ENCODE assay signal across 2 cellular contexts in the genomic region with DNA sequence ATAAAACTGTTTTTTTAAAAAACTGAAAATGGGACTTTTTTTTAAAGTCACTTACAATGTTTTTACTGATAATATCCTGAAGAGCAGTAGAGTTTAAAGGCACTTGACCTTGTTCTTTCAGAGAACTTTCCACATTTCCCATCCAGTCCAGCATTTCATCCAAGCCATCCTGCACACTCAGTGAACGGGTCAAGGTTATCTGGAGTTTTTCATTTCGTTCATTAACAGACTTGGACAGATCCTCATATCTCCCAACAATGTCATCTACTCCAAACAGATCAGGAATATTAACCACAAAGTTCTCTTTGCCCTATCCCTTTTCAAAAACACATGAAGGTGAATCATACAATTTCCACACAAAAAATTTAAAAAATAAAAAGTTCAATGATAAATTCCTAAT.
TF ChIP-seq lines count a peak whose summit lies in the region.

No MANE protein-coding gene starts in this region.

TF ChIP-seq in IMR-90, 13 proteins besides CTCF, POLR2A, EP300 and RAD21:
- TF ChIP-seq BHLHE40 (IDR thresholded peaks at IDR 0.05; ENCODE audit: low read depth, low read length) = no peak
- no peak for TF ChIP-seq MAZ (IDR thresholded peaks at IDR 0.05; ENCODE audit: borderline replicate concordance, low read depth, low read length)
- no peak for TF ChIP-seq RCOR1 (IDR thresholded peaks at IDR 0.05; ENCODE audit: insufficient replicate concordance, low read length)
- no peak for TF ChIP-seq CEBPB (IDR thresholded peaks at IDR 0.05; ENCODE audit: low read depth, low read length)
- no peak for TF ChIP-seq FOS (IDR thresholded peaks at IDR 0.05; ENCODE audit: low read depth, low read length)
- no peak for TF ChIP-seq NFE2L2 (IDR thresholded peaks at IDR 0.05; ENCODE audit: low read depth, low read length)
- TF ChIP-seq MXI1 (IDR thresholded peaks at IDR 0.05; ENCODE audit: borderline replicate concordance, low read depth, low read length) = no peak
- no peak for TF ChIP-seq RFX5 (IDR thresholded peaks at IDR 0.05; ENCODE audit: low read depth, low read length)
- no peak for TF ChIP-seq CHD1 (IDR thresholded peaks at IDR 0.05; ENCODE audit: low read depth, low read length)
- TF ChIP-seq, protein P1, sequence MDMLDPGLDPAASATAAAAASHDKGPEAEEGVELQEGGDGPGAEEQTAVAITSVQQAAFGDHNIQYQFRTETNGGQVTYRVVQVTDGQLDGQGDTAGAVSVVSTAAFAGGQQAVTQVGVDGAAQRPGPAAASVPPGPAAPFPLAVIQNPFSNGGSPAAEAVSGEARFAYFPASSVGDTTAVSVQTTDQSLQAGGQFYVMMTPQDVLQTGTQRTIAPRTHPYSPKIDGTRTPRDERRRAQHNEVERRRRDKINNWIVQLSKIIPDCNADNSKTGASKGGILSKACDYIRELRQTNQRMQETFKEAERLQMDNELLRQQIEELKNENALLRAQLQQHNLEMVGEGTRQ (IDR thresholded peaks at IDR 0.05; ENCODE audit: low read depth, low read length) = no peak
- no peak for TF ChIP-seq MAFK (IDR thresholded peaks at IDR 0.05; ENCODE audit: low read depth, low read length)
- no peak for TF ChIP-seq SMC3 (IDR thresholded peaks at IDR 0.05; ENCODE audit: low read depth, low read length)
- TF ChIP-seq, protein P2, sequence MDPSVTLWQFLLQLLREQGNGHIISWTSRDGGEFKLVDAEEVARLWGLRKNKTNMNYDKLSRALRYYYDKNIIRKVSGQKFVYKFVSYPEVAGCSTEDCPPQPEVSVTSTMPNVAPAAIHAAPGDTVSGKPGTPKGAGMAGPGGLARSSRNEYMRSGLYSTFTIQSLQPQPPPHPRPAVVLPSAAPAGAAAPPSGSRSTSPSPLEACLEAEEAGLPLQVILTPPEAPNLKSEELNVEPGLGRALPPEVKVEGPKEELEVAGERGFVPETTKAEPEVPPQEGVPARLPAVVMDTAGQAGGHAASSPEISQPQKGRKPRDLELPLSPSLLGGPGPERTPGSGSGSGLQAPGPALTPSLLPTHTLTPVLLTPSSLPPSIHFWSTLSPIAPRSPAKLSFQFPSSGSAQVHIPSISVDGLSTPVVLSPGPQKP (IDR thresholded peaks at IDR 0.05; ENCODE audit: borderline replicate concordance, low read depth, low read length) = no peak

TF ChIP-seq in SK-N-SH, 30 proteins besides CTCF, POLR2A, EP300 and RAD21:
- no peak for TF ChIP-seq ELF1 (IDR thresholded peaks at IDR 0.05)
- no peak for TF ChIP-seq FOXM1 (IDR thresholded peaks at IDR 0.05; ENCODE audit: low read depth)
- no peak for TF ChIP-seq YY1 (IDR thresholded peaks at IDR 0.05; ENCODE audit: low read depth)
- no peak for TF ChIP-seq MXI1 (IDR thresholded peaks at IDR 0.05; ENCODE audit: low read depth, low read length)
- TF ChIP-seq POLR2AphosphoS5 (IDR thresholded peaks at IDR 0.05; ENCODE audit: low read depth, low read length) = peak; percentile 30; the same call in 1 of the 2 replicates
- no peak for TF ChIP-seq EZH2phosphoT487 (IDR thresholded peaks at IDR 0.05; ENCODE audit: borderline replicate concordance, low read depth)
- TF ChIP-seq, protein P3, sequence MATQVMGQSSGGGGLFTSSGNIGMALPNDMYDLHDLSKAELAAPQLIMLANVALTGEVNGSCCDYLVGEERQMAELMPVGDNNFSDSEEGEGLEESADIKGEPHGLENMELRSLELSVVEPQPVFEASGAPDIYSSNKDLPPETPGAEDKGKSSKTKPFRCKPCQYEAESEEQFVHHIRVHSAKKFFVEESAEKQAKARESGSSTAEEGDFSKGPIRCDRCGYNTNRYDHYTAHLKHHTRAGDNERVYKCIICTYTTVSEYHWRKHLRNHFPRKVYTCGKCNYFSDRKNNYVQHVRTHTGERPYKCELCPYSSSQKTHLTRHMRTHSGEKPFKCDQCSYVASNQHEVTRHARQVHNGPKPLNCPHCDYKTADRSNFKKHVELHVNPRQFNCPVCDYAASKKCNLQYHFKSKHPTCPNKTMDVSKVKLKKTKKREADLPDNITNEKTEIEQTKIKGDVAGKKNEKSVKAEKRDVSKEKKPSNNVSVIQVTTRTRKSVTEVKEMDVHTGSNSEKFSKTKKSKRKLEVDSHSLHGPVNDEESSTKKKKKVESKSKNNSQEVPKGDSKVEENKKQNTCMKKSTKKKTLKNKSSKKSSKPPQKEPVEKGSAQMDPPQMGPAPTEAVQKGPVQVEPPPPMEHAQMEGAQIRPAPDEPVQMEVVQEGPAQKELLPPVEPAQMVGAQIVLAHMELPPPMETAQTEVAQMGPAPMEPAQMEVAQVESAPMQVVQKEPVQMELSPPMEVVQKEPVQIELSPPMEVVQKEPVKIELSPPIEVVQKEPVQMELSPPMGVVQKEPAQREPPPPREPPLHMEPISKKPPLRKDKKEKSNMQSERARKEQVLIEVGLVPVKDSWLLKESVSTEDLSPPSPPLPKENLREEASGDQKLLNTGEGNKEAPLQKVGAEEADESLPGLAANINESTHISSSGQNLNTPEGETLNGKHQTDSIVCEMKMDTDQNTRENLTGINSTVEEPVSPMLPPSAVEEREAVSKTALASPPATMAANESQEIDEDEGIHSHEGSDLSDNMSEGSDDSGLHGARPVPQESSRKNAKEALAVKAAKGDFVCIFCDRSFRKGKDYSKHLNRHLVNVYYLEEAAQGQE (IDR thresholded peaks at IDR 0.05; ENCODE audit: low read depth, low read length) = no peak
- TF ChIP-seq FOSL2 (IDR thresholded peaks at IDR 0.05; ENCODE audit: borderline replicate concordance, low read depth) = no peak
- TF ChIP-seq TEAD4 (IDR thresholded peaks at IDR 0.05; ENCODE audit: borderline replicate concordance, insufficient read depth) = 0 out of 2 replicates have a peak, but pooled peaks have one; percentile 3
- no peak for TF ChIP-seq RFX5 (IDR thresholded peaks at IDR 0.05; ENCODE audit: low read length)
- no peak for TF ChIP-seq NFIC (IDR thresholded peaks at IDR 0.05; ENCODE audit: borderline replicate concordance)
- TF ChIP-seq NRF1 (IDR thresholded peaks at IDR 0.05; ENCODE audit: low read depth, low read length) = no peak
- TF ChIP-seq, protein P4, sequence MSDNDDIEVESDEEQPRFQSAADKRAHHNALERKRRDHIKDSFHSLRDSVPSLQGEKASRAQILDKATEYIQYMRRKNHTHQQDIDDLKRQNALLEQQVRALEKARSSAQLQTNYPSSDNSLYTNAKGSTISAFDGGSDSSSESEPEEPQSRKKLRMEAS (IDR thresholded peaks at IDR 0.05; ENCODE audit: low read depth) = no peak
- TF ChIP-seq FOXJ3 (CRISPR knock-in tag; IDR thresholded peaks at IDR 0.05) = no peak
- TF ChIP-seq CHD2 (IDR thresholded peaks at IDR 0.05; ENCODE audit: low read length, partially characterized antibody) = no peak
- TF ChIP-seq MEF2A (IDR thresholded peaks at IDR 0.05; ENCODE audit: borderline replicate concordance, low read depth) = no peak
- TF ChIP-seq, protein P5, sequence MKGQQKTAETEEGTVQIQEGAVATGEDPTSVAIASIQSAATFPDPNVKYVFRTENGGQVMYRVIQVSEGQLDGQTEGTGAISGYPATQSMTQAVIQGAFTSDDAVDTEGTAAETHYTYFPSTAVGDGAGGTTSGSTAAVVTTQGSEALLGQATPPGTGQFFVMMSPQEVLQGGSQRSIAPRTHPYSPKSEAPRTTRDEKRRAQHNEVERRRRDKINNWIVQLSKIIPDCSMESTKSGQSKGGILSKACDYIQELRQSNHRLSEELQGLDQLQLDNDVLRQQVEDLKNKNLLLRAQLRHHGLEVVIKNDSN (IDR thresholded peaks at IDR 0.05; ENCODE audit: borderline replicate concordance, low read depth) = no peak
- 0 out of 2 replicates have a peak, but pooled peaks have one; percentile 37 for TF ChIP-seq RCOR1 (IDR thresholded peaks at IDR 0.05; ENCODE audit: low read length)
- peak; percentile 28 for TF ChIP-seq JUND (IDR thresholded peaks at IDR 0.05)
- no peak for TF ChIP-seq TAF1 (IDR thresholded peaks at IDR 0.05; ENCODE audit: borderline replicate concordance, low read depth, low read length)
- peak; percentile 85 for TF ChIP-seq TCF12 (IDR thresholded peaks at IDR 0.05)
- TF ChIP-seq, protein P6, sequence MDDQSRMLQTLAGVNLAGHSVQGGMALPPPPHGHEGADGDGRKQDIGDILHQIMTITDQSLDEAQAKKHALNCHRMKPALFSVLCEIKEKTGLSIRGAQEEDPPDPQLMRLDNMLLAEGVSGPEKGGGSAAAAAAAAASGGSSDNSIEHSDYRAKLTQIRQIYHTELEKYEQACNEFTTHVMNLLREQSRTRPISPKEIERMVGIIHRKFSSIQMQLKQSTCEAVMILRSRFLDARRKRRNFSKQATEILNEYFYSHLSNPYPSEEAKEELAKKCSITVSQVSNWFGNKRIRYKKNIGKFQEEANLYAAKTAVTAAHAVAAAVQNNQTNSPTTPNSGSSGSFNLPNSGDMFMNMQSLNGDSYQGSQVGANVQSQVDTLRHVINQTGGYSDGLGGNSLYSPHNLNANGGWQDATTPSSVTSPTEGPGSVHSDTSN (IDR thresholded peaks at IDR 0.05) = peak; percentile 81
- TF ChIP-seq, protein P7, sequence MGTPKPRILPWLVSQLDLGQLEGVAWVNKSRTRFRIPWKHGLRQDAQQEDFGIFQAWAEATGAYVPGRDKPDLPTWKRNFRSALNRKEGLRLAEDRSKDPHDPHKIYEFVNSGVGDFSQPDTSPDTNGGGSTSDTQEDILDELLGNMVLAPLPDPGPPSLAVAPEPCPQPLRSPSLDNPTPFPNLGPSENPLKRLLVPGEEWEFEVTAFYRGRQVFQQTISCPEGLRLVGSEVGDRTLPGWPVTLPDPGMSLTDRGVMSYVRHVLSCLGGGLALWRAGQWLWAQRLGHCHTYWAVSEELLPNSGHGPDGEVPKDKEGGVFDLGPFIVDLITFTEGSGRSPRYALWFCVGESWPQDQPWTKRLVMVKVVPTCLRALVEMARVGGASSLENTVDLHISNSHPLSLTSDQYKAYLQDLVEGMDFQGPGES (IDR thresholded peaks at IDR 0.05; ENCODE audit: low read depth, low read length) = no peak
- TF ChIP-seq, protein P8, sequence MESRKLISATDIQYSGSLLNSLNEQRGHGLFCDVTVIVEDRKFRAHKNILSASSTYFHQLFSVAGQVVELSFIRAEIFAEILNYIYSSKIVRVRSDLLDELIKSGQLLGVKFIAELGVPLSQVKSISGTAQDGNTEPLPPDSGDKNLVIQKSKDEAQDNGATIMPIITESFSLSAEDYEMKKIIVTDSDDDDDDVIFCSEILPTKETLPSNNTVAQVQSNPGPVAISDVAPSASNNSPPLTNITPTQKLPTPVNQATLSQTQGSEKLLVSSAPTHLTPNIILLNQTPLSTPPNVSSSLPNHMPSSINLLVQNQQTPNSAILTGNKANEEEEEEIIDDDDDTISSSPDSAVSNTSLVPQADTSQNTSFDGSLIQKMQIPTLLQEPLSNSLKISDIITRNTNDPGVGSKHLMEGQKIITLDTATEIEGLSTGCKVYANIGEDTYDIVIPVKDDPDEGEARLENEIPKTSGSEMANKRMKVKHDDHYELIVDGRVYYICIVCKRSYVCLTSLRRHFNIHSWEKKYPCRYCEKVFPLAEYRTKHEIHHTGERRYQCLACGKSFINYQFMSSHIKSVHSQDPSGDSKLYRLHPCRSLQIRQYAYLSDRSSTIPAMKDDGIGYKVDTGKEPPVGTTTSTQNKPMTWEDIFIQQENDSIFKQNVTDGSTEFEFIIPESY (IDR thresholded peaks at IDR 0.05; ENCODE audit: borderline replicate concordance, low read depth) = no peak
- TF ChIP-seq, protein P1 (IDR thresholded peaks at IDR 0.05; ENCODE audit: borderline replicate concordance, low read depth, low read length) = no peak
- TF ChIP-seq SIN3A (IDR thresholded peaks at IDR 0.05; ENCODE audit: borderline replicate concordance, low read depth, low read length) = no peak
- no peak for TF ChIP-seq GATA2 (CRISPR knock-in tag; IDR thresholded peaks at IDR 0.05)
- TF ChIP-seq RXRA (IDR thresholded peaks at IDR 0.05; ENCODE audit: borderline replicate concordance, low read depth) = no peak
- no peak for TF ChIP-seq GABPA (IDR thresholded peaks at IDR 0.05; ENCODE audit: low read depth)
- no peak for TF ChIP-seq SMC3 (IDR thresholded peaks at IDR 0.05; ENCODE audit: low read depth, low read length)
